In the genomic region with DNA sequence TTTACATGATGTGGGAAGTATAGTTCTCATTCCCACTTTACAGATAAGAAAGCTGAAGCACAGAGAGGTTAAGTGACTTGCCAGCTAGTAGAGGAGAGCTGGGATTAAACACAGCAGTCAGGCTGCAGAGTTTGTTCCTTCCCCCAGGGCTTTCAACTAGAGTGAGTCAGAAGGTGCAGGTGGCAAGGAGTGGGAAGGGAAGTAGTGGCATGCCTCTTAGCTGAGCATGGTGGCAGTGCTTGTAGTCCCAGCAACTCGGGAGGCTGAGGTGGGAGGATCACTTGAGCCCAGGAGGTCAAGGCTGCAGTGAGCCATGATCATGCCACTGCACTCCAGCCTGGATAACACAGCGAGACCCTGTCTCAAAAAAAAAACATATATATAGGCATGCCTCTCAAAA, we compare ENCODE assay signal across 3 cellular contexts. TPM values are rescaled to one million over a fixed set of nuclear protein-coding genes. Genes with fewer than 3 reads are reported as not detected.
"Had no signal": no experiment of that assay in that cellular context is flagged by ENCODE, and none has a peak within 500 bp of the region (broad histone marks: within the 10 kb centered on the region; RNA-seq: fewer than 3 reads in every experiment).

No MANE protein-coding gene starts in this region.

RNA-seq across cellular contexts. Expression of a gene that starts 32.1 kb away (rescaled TPM):
- total RNA-seq: activated naive CD4-positive, alpha-beta T cell treated with anti-CD3 and anti-CD28 coated beads for 36 hours; activated T-helper 2 cell treated with anti-CD3 and anti-CD28 coated beads, Interferon-gamma antibody, Interleukin-2, Interleukin-4, amounts not matched to agents 10 μg/mL and 5 μg/mL and 100 μg/mL, durations not matched to agents 14 hours and 24 hours and 36 hours; fibroblast of villous mesenchyme had no signal
